In genomic region chr6:53651764-53652401, GRCh38 we compare ENCODE assay signal across 8 cellular contexts. TPM values are rescaled to one million over a fixed set of nuclear protein-coding genes. Genes with fewer than 3 reads are reported as not detected.
DNase-seq lines count a peak whose midpoint lies in the region; ATAC-seq lines count a peak whose summit lies in the region.

No MANE protein-coding gene starts in this region.

- H3K56ac ChIP-seq in mesendoderm (ENCODE audit: low read length) = peak overlapping the region; percentile 89

- no peak overlapping the region for H3K27ac ChIP-seq in mesendoderm (ENCODE audit: low read depth, low read length)

- no peak overlapping the region for H4K8ac ChIP-seq in mesendoderm (ENCODE audit: low read depth, low read length)

- H3K9me3 Mint-ChIP-seq in activated CD8-positive, alpha-beta T cell treated with anti-CD3 and anti-CD28 coated beads, Interleukin-2, amount 10 ng/mL, durations not matched to agents 7 days and 5 days (ENCODE audit: insufficient read depth) = no peaks in the 10 kb centered on the region
- H3K9me3 Mint-ChIP-seq in effector memory CD8-positive, alpha-beta T cell = no peaks in the 10 kb centered on the region

- H3K79me2 ChIP-seq in mesendoderm (ENCODE audit: control insufficient read depth, insufficient read depth, low read length) = no peaks in the 10 kb centered on the region

- CTCF ChIA-PET in activated CD8-positive, alpha-beta T cell treated with anti-CD3 and anti-CD28 coated beads, Interleukin-2, amount 10 ng/mL, durations not matched to agents 7 days and 5 days (lab: Charles Lee) = interaction anchor here (0.7 to 5.1 kb wide), 25 partner anchors 9 to 480 kb away, joined by 3 to 96 read pairs (median 5); partner anchors contain the start of gene GCLC

- no peaks in the 10 kb centered on the region for H3K36me3 ChIP-seq in mesendoderm (ENCODE audit: control insufficient read depth, insufficient read depth, low read length)

- peaks cover 4% of the 10 kb centered on the region for H3K36me3 Mint-ChIP-seq in activated CD8-positive, alpha-beta T cell treated with anti-CD3 and anti-CD28 coated beads, Interleukin-2, amount 10 ng/mL, durations not matched to agents 7 days and 5 days (ENCODE audit: low read depth)
- peaks cover 17% of the 10 kb centered on the region for H3K36me3 Mint-ChIP-seq in effector memory CD8-positive, alpha-beta T cell (ENCODE audit: insufficient read depth)

- peak overlapping the region; percentile 89 for H3K4me2 ChIP-seq in mesendoderm (ENCODE audit: low read length)

- H3K4me1 ChIP-seq in mesendoderm (ENCODE audit: control insufficient read depth, low read depth, low read length) = no peaks in the 10 kb centered on the region

- no CpG with 5 or more reads among the region's 68 CpGs for WGBS in mesendoderm (ENCODE audit: extremely low coverage, insufficient coverage, low lambda C conversion rate)

- no peak overlapping the region for H4K5ac ChIP-seq in mesendoderm (ENCODE audit: low read length)

- peaks cover 2% of the 10 kb centered on the region for H3K27me3 ChIP-seq in mesendoderm (ENCODE audit: insufficient read depth, low read length, poor library complexity)

- no peaks in the 10 kb centered on the region for H3K79me1 ChIP-seq in mesendoderm (ENCODE audit: low read length)

- POLR2A ChIA-PET in activated CD8-positive, alpha-beta T cell treated with anti-CD3 and anti-CD28 coated beads, Interleukin-2, amount 10 ng/mL, durations not matched to agents 7 days and 5 days (lab: Charles Lee) = interaction anchor here (1.3 to 1.6 kb wide), 2 partner anchors 104 to 107 kb away, joined by 4 to 8 read pairs; partner anchors contain the start of gene GCLC

- peaks cover 38% of the 10 kb centered on the region for H3K4me1 Mint-ChIP-seq in activated CD8-positive, alpha-beta T cell treated with anti-CD3 and anti-CD28 coated beads, Interleukin-2, amount 10 ng/mL, durations not matched to agents 7 days and 5 days (ENCODE audit: low read depth)
- peaks cover 21 to 24% of the 10 kb centered on the region in 2 donors for H3K4me1 Mint-ChIP-seq in effector memory CD8-positive, alpha-beta T cell (ENCODE audit: low read depth in 2 of 2)

- ATAC-seq in GM19035 (IDR thresholded peaks at IDR 0.05; ENCODE audit: unreplicated experiment) (peak; percentile 74), HG03354 (IDR thresholded peaks at IDR 0.05; ENCODE audit: poor library complexity, severe bottlenecking, unreplicated experiment) (peak; percentile 86)
- peak; percentile 93 for ATAC-seq in activated CD8-positive, alpha-beta T cell treated with anti-CD3 and anti-CD28 coated beads, Interleukin-2, amount 10 ng/mL, durations not matched to agents 7 days and 5 days
- peak; percentile 84 for ATAC-seq in effector memory CD8-positive, alpha-beta T cell (replicated peaks)

- H3K4ac ChIP-seq in mesendoderm (ENCODE audit: low read depth, low read length) = no peak overlapping the region

- H2BK120ac ChIP-seq in mesendoderm (ENCODE audit: low read depth, low read length) = no peak overlapping the region

- H3K27ac Mint-ChIP-seq in activated CD8-positive, alpha-beta T cell treated with anti-CD3 and anti-CD28 coated beads, Interleukin-2, amount 10 ng/mL, durations not matched to agents 7 days and 5 days = peak overlapping the region; percentile 87
- peak overlapping the region; percentile 91 to 95 for H3K27ac Mint-ChIP-seq in effector memory CD8-positive, alpha-beta T cell

- H3K18ac ChIP-seq in mesendoderm (ENCODE audit: low read length) = no peak overlapping the region

- H3K27me3 Mint-ChIP-seq in activated CD8-positive, alpha-beta T cell treated with anti-CD3 and anti-CD28 coated beads, Interleukin-2, amount 10 ng/mL, durations not matched to agents 7 days and 5 days (ENCODE audit: low read depth) = peaks cover 7% of the 10 kb centered on the region
- H3K27me3 Mint-ChIP-seq in effector memory CD8-positive, alpha-beta T cell = no peaks in the 10 kb centered on the region

- DNase-seq in Ammon's horn (ENCODE audit: low spot score) = peak; percentile 87
- DNase-seq in NCI-H526 treated with DMSO at 0.1 percent for 48 hours (lab: John Stamatoyannopoulos, UW) = peak; percentile 89
- peak; percentile 82 for DNase-seq in activated CD8-positive, alpha-beta T cell treated with anti-CD3 and anti-CD28 coated beads, Interleukin-2, amount 10 ng/mL, durations not matched to agents 7 days and 5 days
- DNase-seq in effector memory CD8-positive, alpha-beta T cell = peak; percentile 71 to 75 (median 72)
- DNase-seq in mesendoderm = peak; percentile 90
- peak; percentile 47 for DNase-seq in stimulated activated CD8-positive, alpha-beta memory T cell treated with anti-CD3 and anti-CD28 coated beads, Interleukin-12 subunit alpha, Interleukin-12 subunit beta, amount 100 ng/mL, for 24 hours (ENCODE audit: extremely low read depth)

- peak overlapping the region; percentile 61 for H3K9ac ChIP-seq in mesendoderm (ENCODE audit: low read length)

- peak overlapping the region; percentile 4 for H3K23ac ChIP-seq in mesendoderm (ENCODE audit: low read length)

- peak overlapping the region; percentile 29 for H3K4me3 ChIP-seq in mesendoderm (ENCODE audit: low read length)

- H3K4me3 Mint-ChIP-seq in activated CD8-positive, alpha-beta T cell treated with anti-CD3 and anti-CD28 coated beads, Interleukin-2, amount 10 ng/mL, durations not matched to agents 7 days and 5 days = peak overlapping the region; percentile 89
- peak overlapping the region; percentile 92 to 97 for H3K4me3 Mint-ChIP-seq in effector memory CD8-positive, alpha-beta T cell

- no peak overlapping the region for H2BK5ac ChIP-seq in mesendoderm (ENCODE audit: low read length)

- H2BK15ac ChIP-seq in mesendoderm (replicated peaks; ENCODE audit: low read depth) = no peak overlapping the region

- no peak overlapping the region for H2AK5ac ChIP-seq in mesendoderm (ENCODE audit: low read length)

RNA-seq across cellular contexts. Expression of gene KLHL31, which starts 13.7 kb away (rescaled TPM):
- under 1 TPM; 0.13 to 0.16 TPM for total RNA-seq in activated CD8-positive, alpha-beta T cell treated with anti-CD3 and anti-CD28 coated beads, Interleukin-2, amount 10 ng/mL, durations not matched to agents 7 days and 5 days
- 0.11 TPM for polyA plus RNA-seq in mesendoderm (2013, experiment 1 of 2)
- 0.11 TPM for polyA plus RNA-seq in mesendoderm (2013, experiment 2 of 2)
